ENCODE assay signal across 3 cellular contexts in genomic region chr2:213561759-213562158, GRCh38.
"Had no signal": no experiment of that assay in that cellular context is flagged by ENCODE, and none has a peak within 500 bp of the region (broad histone marks: within the 10 kb centered on the region; RNA-seq: fewer than 3 reads in every experiment).

No MANE protein-coding gene starts in this region.

- ATAC-seq: GM12878 had no signal

- H3K4me3 ChIP-seq: GM12878 had no signal

- DNase-seq: GDM1, GF-D8 had no signal
